In genomic region chr5:124566875-124567450, GRCh38 we compare ENCODE assay signal across 8 cellular contexts.
"Had no signal": no experiment of that assay in that cellular context is flagged by ENCODE, and none has a peak within 500 bp of the region (broad histone marks: within the 10 kb centered on the region; RNA-seq: fewer than 3 reads in every experiment).

No MANE protein-coding gene starts in this region.

- ATAC-seq: GM12878 had no signal

- FAIRE-seq: G401.6, GM12878, GM12891, GM12892, GM18507, GM19239 had no signal

- DNase-seq: GDM1, GF-D8 had no signal

- H3K4me3 ChIP-seq: GM12878 had no signal
